In genomic region chr5:68171101-68171558, GRCh38 we compare ENCODE assay signal across 10 cellular contexts. TPM values are rescaled to one million over a fixed set of nuclear protein-coding genes. Genes with fewer than 3 reads are reported as not detected.
DNase-seq lines count a peak whose midpoint lies in the region; TF ChIP-seq lines count a peak whose summit lies in the region.
"Had no signal": no experiment of that assay in that cellular context is flagged by ENCODE, and none has a peak within 500 bp of the region (broad histone marks: within the 10 kb centered on the region; RNA-seq: fewer than 3 reads in every experiment).

No MANE protein-coding gene starts in this region.

- peak; percentile 90 to 99 for TF ChIP-seq EP300 in tibial nerve (IDR thresholded peaks at IDR 0.05)

- H3K4me3 ChIP-seq in adrenal gland (no peak overlapping the region), foreskin fibroblast (ENCODE audit: low read depth in 1 of 2, low read length in 2 of 2) (peak overlapping the region; percentile 1 to 40), tibial nerve (peak overlapping the region in 2 of 4 donors; percentile 4 to 16)

- H3K36me3 Mint-ChIP-seq in nephron (ENCODE audit: low read depth) (no peaks in the 10 kb centered on the region), progenitor cell of endocrine pancreas (ENCODE audit: insufficient read depth) (no peaks in the 10 kb centered on the region)

- H3K9me3 ChIP-seq in adrenal gland (replicated peaks in 1 of 3) (no peaks in the 10 kb centered on the region), tibial nerve (no peaks in the 10 kb centered on the region)

- H3K27me3 ChIP-seq in adrenal gland, result no peaks in the 10 kb centered on the region
- no peaks in the 10 kb centered on the region for H3K27me3 ChIP-seq in tibial nerve

- H3K4me1 ChIP-seq in adrenal gland (replicated peaks in 1 of 2) (peaks cover 0 to 11% of the 10 kb centered on the region in 2 donors), tibial nerve (peaks cover 0 to 36% (median 22%) of the 10 kb centered on the region in 4 donors)

- intact Hi-C loops in adrenal gland (cut with DNase I), result no loop called here

- H3K27ac Mint-ChIP-seq in nephron (peak overlapping the region; percentile 20 to 74 (median 69)), progenitor cell of endocrine pancreas (no peak overlapping the region)

- H3K4me1 Mint-ChIP-seq in nephron (peaks cover 25% of the 10 kb centered on the region), progenitor cell of endocrine pancreas (ENCODE audit: low read depth) (peaks cover 21% of the 10 kb centered on the region)

- H3K36me3 ChIP-seq in adrenal gland (replicated peaks in 1 of 2), result no peaks in the 10 kb centered on the region
- H3K36me3 ChIP-seq in tibial nerve, result no peaks in the 10 kb centered on the region

- WGBS in adrenal gland, 4 donors, result 36 to 46% (median 42%) methylated on average over 9 of the region's 9 CpGs
- WGBS in tibial nerve, 2 donors, result 15 to 16% methylated on average over 9 of the region's 9 CpGs

- H3K9me3 Mint-ChIP-seq in nephron (no peaks in the 10 kb centered on the region), progenitor cell of endocrine pancreas (ENCODE audit: low read depth) (no peaks in the 10 kb centered on the region)

- TF ChIP-seq POLR2A in adrenal gland (IDR thresholded peaks at IDR 0.05) (no peak), tibial nerve (IDR thresholded peaks at IDR 0.05) (peak in 1 of 2 donors; percentile 35)

- H3K27ac ChIP-seq in adrenal gland (peak overlapping the region in 2 of 5 donors; percentile 68 to 70), tibial nerve (peak overlapping the region; percentile 63 to 91 (median 78))

- H3K27me3 Mint-ChIP-seq in nephron (ENCODE audit: low read depth), result no peaks in the 10 kb centered on the region
- no peaks in the 10 kb centered on the region for H3K27me3 Mint-ChIP-seq in progenitor cell of endocrine pancreas

- peak in 6 of 7 donors; percentile 38 to 91 (median 69) for DNase-seq in adrenal gland
- peak; percentile 65 to 82 for DNase-seq in foreskin fibroblast
- peak; percentile 73 to 83 for DNase-seq in tibial nerve (ENCODE audit: low spot score in 2 of 2)
- no peak for DNase-seq in NCI-H128 (lab: John Stamatoyannopoulos, UW; ENCODE audit: unreplicated experiment)
- no peak for DNase-seq in progenitor cell of endocrine pancreas (ENCODE audit: low spot score, unreplicated experiment)
- no peak for DNase-seq in T-helper 1 cell
- DNase-seq in Kasumi-1 (lab: John Stamatoyannopoulos, UW), result no peak
- DNase-seq: NCI-H2029, SHP77 had no signal

- TF ChIP-seq CTCF in adrenal gland (IDR thresholded peaks at IDR 0.05) (no peak), foreskin fibroblast (IDR thresholded peaks at IDR 0.05; ENCODE audit: low read depth, low read length) (no peak), nephron (IDR thresholded peaks at IDR 0.05; ENCODE audit: unreplicated experiment in 3 of 3) (no peak), tibial nerve (IDR thresholded peaks at IDR 0.05) (peak in 1 of 5 experiments; percentile 18), progenitor cell of endocrine pancreas (IDR thresholded peaks at IDR 0.05; ENCODE audit: unreplicated experiment) (no peak)

- H3K4me3 Mint-ChIP-seq in nephron, result peak overlapping the region; percentile 4 to 52 (median 18)
- no peak overlapping the region for H3K4me3 Mint-ChIP-seq in progenitor cell of endocrine pancreas (ENCODE audit: low read depth)

RNA-seq across cellular contexts. Expression of gene PIK3R1, which starts 44.4 kb away (rescaled TPM):
- 100 to 1,000 TPM in 1 of 8 donors, 10 to 100 TPM in 7; 41.3 to 110 (median 66.7) TPM for total RNA-seq in adrenal gland
- 10 to 100 TPM in 2 of 3 donors, 1 to 10 TPM in 1; 4.9 to 44.7 (median 11.7) TPM for polyA plus RNA-seq in adrenal gland
- total RNA-seq in tibial nerve, result 100 to 1,000 TPM; 166 to 621 (median 433) TPM
- total RNA-seq in progenitor cell of endocrine pancreas, result 76.2 and 89.7 TPM in 2 replicates

Comparison
In these comparisons a context has a peak if more than half of its experiments do, and no peak if none do; other contexts are left out.
1. DNase-seq: peak in adrenal gland (6 of 7), foreskin fibroblast (2 of 2) and tibial nerve (2 of 2); none in NCI-H128 (single experiment), progenitor cell of endocrine pancreas (single experiment), T-helper 1 cell (0 of 5) and Kasumi-1 (0 of 2).
2. H3K4me3 ChIP-seq: peak in foreskin fibroblast (2 of 2); none in adrenal gland (0 of 4).